ENCODE assay signal across 28 cellular contexts in genomic region chr11:100760766-100761165, GRCh38.
DNase-seq lines count a peak whose midpoint lies in the region; ATAC-seq and TF ChIP-seq lines count a peak whose summit lies in the region.
"Had no signal": no experiment of that assay in that cellular context is flagged by ENCODE, and none has a peak within 500 bp of the region (broad histone marks: within the 10 kb centered on the region; RNA-seq: fewer than 3 reads in every experiment).

No MANE protein-coding gene starts in this region.

- no peaks in the 10 kb centered on the region for H3K27me3 Mint-ChIP-seq in type B pancreatic cell
- H3K27me3 Mint-ChIP-seq: activated CD4-positive, alpha-beta T cell treated with anti-CD3 and anti-CD28 coated beads, Interleukin-2, amount 10 ng/mL, durations not matched to agents 7 days and 5 days; activated CD8-positive, alpha-beta memory T cell treated with anti-CD3 and anti-CD28 coated beads, Interleukin-2, amount 10 ng/mL, durations not matched to agents 7 days and 5 days; brain; CD4-positive, alpha-beta T cell; stimulated activated naive B cell treated with anti-CD40 and anti-IgM and Interleukin-4, amounts not matched to agents 10 μg/mL and 1 μg/mL and 100 μg/mL, for 72 hours had no signal

- peaks cover 11% of the 10 kb centered on the region for H3K4me1 Mint-ChIP-seq in type B pancreatic cell (ENCODE audit: unreplicated experiment)
- H3K4me1 Mint-ChIP-seq: activated CD4-positive, alpha-beta T cell treated with anti-CD3 and anti-CD28 coated beads, Interleukin-2, amount 10 ng/mL, durations not matched to agents 7 days and 5 days; activated CD8-positive, alpha-beta memory T cell treated with anti-CD3 and anti-CD28 coated beads, Interleukin-2, amount 10 ng/mL, durations not matched to agents 7 days and 5 days had no signal

- H3K27ac ChIP-seq in VCaP = peak overlapping the region; percentile 11; the same call in 1 of the 2 replicates
- H3K27ac ChIP-seq: heart left ventricle, SJSA1 had no signal

- no peaks in the 10 kb centered on the region for H3K36me3 Mint-ChIP-seq in type B pancreatic cell
- H3K36me3 Mint-ChIP-seq: activated CD8-positive, alpha-beta memory T cell treated with anti-CD3 and anti-CD28 coated beads, Interleukin-2, amount 10 ng/mL, durations not matched to agents 7 days and 5 days; brain; stimulated activated naive B cell treated with anti-CD40 and anti-IgM and Interleukin-4, amounts not matched to agents 10 μg/mL and 1 μg/mL and 100 μg/mL, for 72 hours had no signal

- intact Hi-C loops in left colon (cut with DNase I, micrococcal nuclease) = no loop called here

- peak overlapping the region; percentile 12 for H3K27ac Mint-ChIP-seq in type B pancreatic cell
- H3K27ac Mint-ChIP-seq: activated CD4-positive, alpha-beta T cell treated with anti-CD3 and anti-CD28 coated beads, Interleukin-2, amount 10 ng/mL, durations not matched to agents 7 days and 5 days; activated CD8-positive, alpha-beta memory T cell treated with anti-CD3 and anti-CD28 coated beads, Interleukin-2, amount 10 ng/mL, durations not matched to agents 7 days and 5 days; CD4-positive, alpha-beta T cell; stimulated activated naive B cell treated with anti-CD40 and anti-IgM and Interleukin-4, amounts not matched to agents 10 μg/mL and 1 μg/mL and 100 μg/mL, for 72 hours; T-helper 1 cell treated with Interleukin-12 subunit alpha and Interleukin-12 subunit beta and Interleukin-4 antibody, amounts not matched to agents 30 μg/mL and 1 μg/mL, for 36 hours had no signal

- H3K9me3 Mint-ChIP-seq in type B pancreatic cell = no peaks in the 10 kb centered on the region
- H3K9me3 Mint-ChIP-seq: activated CD4-positive, alpha-beta T cell treated with anti-CD3 and anti-CD28 coated beads, Interleukin-2, amount 10 ng/mL, durations not matched to agents 7 days and 5 days; brain; stimulated activated naive B cell treated with anti-CD40 and anti-IgM and Interleukin-4, amounts not matched to agents 10 μg/mL and 1 μg/mL and 100 μg/mL, for 72 hours; T-helper 1 cell treated with Interleukin-12 subunit alpha and Interleukin-12 subunit beta and Interleukin-4 antibody, amounts not matched to agents 30 μg/mL and 1 μg/mL, for 36 hours had no signal

- H3K4me3 Mint-ChIP-seq in type B pancreatic cell = no peak overlapping the region
- H3K4me3 Mint-ChIP-seq: activated CD4-positive, alpha-beta T cell treated with anti-CD3 and anti-CD28 coated beads, Interleukin-2, amount 10 ng/mL, durations not matched to agents 7 days and 5 days; activated CD8-positive, alpha-beta memory T cell treated with anti-CD3 and anti-CD28 coated beads, Interleukin-2, amount 10 ng/mL, durations not matched to agents 7 days and 5 days; brain; CD4-positive, alpha-beta T cell; stimulated activated naive B cell treated with anti-CD40 and anti-IgM and Interleukin-4, amounts not matched to agents 10 μg/mL and 1 μg/mL and 100 μg/mL, for 72 hours; T-helper 1 cell treated with Interleukin-12 subunit alpha and Interleukin-12 subunit beta and Interleukin-4 antibody, amounts not matched to agents 30 μg/mL and 1 μg/mL, for 36 hours had no signal

- peak; percentile 90 for ATAC-seq in left colon
- ATAC-seq in GM18868 (IDR thresholded peaks at IDR 0.05; ENCODE audit: unreplicated experiment) = no peak
- no peak for ATAC-seq in HG03354 (IDR thresholded peaks at IDR 0.05; ENCODE audit: poor library complexity, severe bottlenecking, unreplicated experiment)
- ATAC-seq: activated CD8-positive, alpha-beta memory T cell treated with anti-CD3 and anti-CD28 coated beads, Interleukin-2, amount 10 ng/mL, durations not matched to agents 7 days and 5 days; sciatic nerve; stimulated activated naive B cell treated with anti-CD40 and anti-IgM and Interleukin-4, amounts not matched to agents 10 μg/mL and 1 μg/mL and 100 μg/mL, for 72 hours had no signal

- TF ChIP-seq CTCF in VCaP (conservative IDR thresholded peaks at IDR 0.05) (no peak), type B pancreatic cell (conservative IDR thresholded peaks at IDR 0.05) (no peak)

- peak; percentile 10 for DNase-seq in SKM-1 treated with dmso at 0.1 percent for 144 hours (lab: John Stamatoyannopoulos, UW; ENCODE audit: unreplicated experiment)
- DNase-seq in SKM-1 (lab: John Stamatoyannopoulos, UW; ENCODE audit: unreplicated experiment) = no peak
- peak in 1 of 2 donors; percentile 60 for DNase-seq in left colon
- no peak for DNase-seq in type B pancreatic cell (ENCODE audit: extremely low spot score, unreplicated experiment)
- no peak for DNase-seq in SIG-M5 treated with dmso at 0.1 percent for 504 hours (lab: John Stamatoyannopoulos, UW; ENCODE audit: unreplicated experiment)
- DNase-seq: 8988T; activated CD4-positive, alpha-beta T cell treated with anti-CD3 and anti-CD28 coated beads, Interleukin-2, amount 10 ng/mL, durations not matched to agents 7 days and 5 days; activated CD8-positive, alpha-beta memory T cell treated with anti-CD3 and anti-CD28 coated beads, Interleukin-2, amount 10 ng/mL, durations not matched to agents 7 days and 5 days; activated naive CD4-positive, alpha-beta T cell treated with Interleukin-2 at 50 U/mL for 16 hours; CD4-positive, alpha-beta T cell; effector memory CD4-positive, alpha-beta T cell; foreskin fibroblast; H7; heart left ventricle; kidney glomerular epithelial cell; NCI-H1417 treated with DMSO at 0.1 percent for 48 hours; NCI-H2081; NCI-H2227 treated with DMSO at 0.1 percent for 48 hours; posterior cingulate gyrus; stimulated activated CD4-positive, alpha-beta T cell treated with anti-CD3 and anti-CD28 coated beads, Interleukin-4, amount 100 ng/mL, for 4 hours; stimulated activated naive B cell treated with anti-CD40 and anti-IgM and Interleukin-4, amounts not matched to agents 10 μg/mL and 1 μg/mL and 100 μg/mL, for 72 hours had no signal
